Comparison of ENCODE assay signal across 1 cellular context in genomic region chr11:9046376-9046775, GRCh38.
TF ChIP-seq lines count a peak whose summit lies in the region.

No MANE protein-coding gene starts in this region.

TF ChIP-seq in endothelial cell of umbilical vein, 7 proteins besides CTCF, POLR2A, EP300 and RAD21 (continued from another document):
- TF ChIP-seq MAX (IDR thresholded peaks at IDR 0.05; ENCODE audit: insufficient read depth, insufficient read length): no peak
- TF ChIP-seq EZH2 (IDR thresholded peaks at IDR 0.05; ENCODE audit: borderline replicate concordance, low read depth, low read length, severe bottlenecking): no peak
- TF ChIP-seq POLR2AphosphoS5 (IDR thresholded peaks at IDR 0.05; ENCODE audit: insufficient read depth, low read depth, low read length): no peak
- no peak for TF ChIP-seq JUN (IDR thresholded peaks at IDR 0.05; ENCODE audit: borderline replicate concordance, insufficient read depth, insufficient read length, low read depth)
TF ChIP-seq in endothelial cell of umbilical vein: peak in this region for 0.
